In the genomic region with DNA sequence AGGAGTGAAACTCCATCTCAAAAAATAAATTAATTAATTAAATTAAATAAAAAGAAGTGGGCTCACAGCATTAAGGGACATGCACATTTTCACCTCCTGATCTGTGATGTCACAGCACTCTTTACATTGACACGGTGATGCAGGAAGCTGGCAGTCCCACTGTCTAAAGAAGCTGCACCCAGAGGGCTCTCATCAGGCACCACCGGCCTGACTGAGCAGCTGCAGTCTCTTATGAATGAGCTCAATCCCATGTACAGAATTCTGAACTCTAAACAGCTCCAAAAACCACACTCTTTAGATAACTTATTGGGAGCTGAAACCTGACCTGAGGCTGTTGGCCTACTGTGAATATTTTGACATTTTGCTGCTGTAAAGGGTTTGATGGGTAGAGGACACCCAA, we compare ENCODE assay signal across 19 cellular contexts. TPM values are rescaled to one million over a fixed set of nuclear protein-coding genes. Genes with fewer than 3 reads are reported as not detected.
A peak's percentile ranks its signal among the peaks of the same experiment; 100 is the strongest.
DNase-seq lines count a peak whose midpoint lies in the region; ATAC-seq, FAIRE-seq and TF ChIP-seq lines count a peak whose summit lies in the region.
"Had no signal": no experiment of that assay in that cellular context is flagged by ENCODE, and none has a peak within 500 bp of the region (broad histone marks: within the 10 kb centered on the region; RNA-seq: fewer than 3 reads in every experiment).

No MANE protein-coding gene starts in this region.

- no peaks in the 10 kb centered on the region for H3K36me3 Mint-ChIP-seq in MCF 10A (ENCODE audit: insufficient read depth, unreplicated experiment)
- H3K36me3 Mint-ChIP-seq: CD14-positive monocyte; CD8-positive, alpha-beta T cell had no signal

- H2AK5ac ChIP-seq in mesenchymal stem cell (ENCODE audit: low read length, severe bottlenecking): no peak overlapping the region

- no peak overlapping the region for H2BK120ac ChIP-seq in mesenchymal stem cell (ENCODE audit: low read depth, low read length)

- FAIRE-seq in GM19239 (lab: Jason Lieb, UNC): no peak
- FAIRE-seq: D721Med, GM12878, GM18507 had no signal

- CTCF ChIA-PET in mammary epithelial cell (lab: Charles Lee; ENCODE audit: low non-redundant PET): no interaction called here
- CTCF ChIA-PET in MCF 10A (lab: Yijun Ruan, JAX): no interaction called here

- H3K36me3 ChIP-seq in mammary epithelial cell (ENCODE audit: insufficient read depth, low read length) (no peaks in the 10 kb centered on the region), RWPE2 (ENCODE audit: low read depth) (no peaks in the 10 kb centered on the region), mesenchymal stem cell (ENCODE audit: control insufficient read depth in 1 of 2, insufficient read depth in 2 of 2, low read depth in 1 of 2, low read length in 2 of 2) (no peaks in the 10 kb centered on the region), brain microvascular endothelial cell (replicated peaks) (no peaks in the 10 kb centered on the region)

- no peaks in the 10 kb centered on the region for H3K79me2 ChIP-seq in mammary epithelial cell (ENCODE audit: insufficient read depth, low read length)

- H4K91ac ChIP-seq in mesenchymal stem cell (ENCODE audit: low read length): no peak overlapping the region

- H2BK15ac ChIP-seq in mesenchymal stem cell (ENCODE audit: low read depth, poor library complexity, severe bottlenecking): no peak overlapping the region

- H3K27ac ChIP-seq in mammary epithelial cell (ENCODE audit: insufficient read depth, low read depth, low read length) (no peak overlapping the region), RWPE2 (ENCODE audit: poor library complexity, severe bottlenecking) (peak overlapping the region; percentile 14), mesenchymal stem cell (ENCODE audit: low read length, poor library complexity, severe bottlenecking) (no peak overlapping the region), brain microvascular endothelial cell (no peak overlapping the region)

- H3K9ac ChIP-seq in mammary epithelial cell (ENCODE audit: insufficient read depth, low read length): no peak overlapping the region
- H3K9ac ChIP-seq in mesenchymal stem cell (ENCODE audit: low read length): no peak overlapping the region

- WGBS in mammary epithelial cell (ENCODE audit: low coverage, missing lambda C conversion rate): 96% methylated on average over 2 of the region's 2 CpGs
- WGBS in mesenchymal stem cell: 51% methylated on average over 2 of the region's 2 CpGs

- DNase-seq in mammary epithelial cell (no peak), MCF 10A (ENCODE audit: unreplicated experiment) (no peak), RWPE2 (ENCODE audit: low spot score) (no peak), mesenchymal stem cell (peak; percentile 12), brain microvascular endothelial cell (no peak), GM19239 (ENCODE audit: insufficient read length, low spot score) (no peak), A172 (ENCODE audit: low spot score) (no peak)
- DNase-seq: CD8-positive, alpha-beta T cell; COR-L47; H7 had no signal

- H3K4me3 Mint-ChIP-seq in MCF 10A (ENCODE audit: unreplicated experiment): no peak overlapping the region
- H3K4me3 Mint-ChIP-seq: CD14-positive monocyte; CD8-positive, alpha-beta T cell; GM23338 had no signal

- H3K9me3 Mint-ChIP-seq in MCF 10A (ENCODE audit: unreplicated experiment): no peaks in the 10 kb centered on the region
- H3K9me3 Mint-ChIP-seq: CD8-positive, alpha-beta T cell had no signal

- H3K18ac ChIP-seq in mesenchymal stem cell (ENCODE audit: low read depth in 1 of 2, low read length in 2 of 2): no peak overlapping the region

- H3K9me3 ChIP-seq in mammary epithelial cell (replicated peaks; ENCODE audit: insufficient read depth, low read length) (no peaks in the 10 kb centered on the region), RWPE2 (ENCODE audit: severe bottlenecking) (no peaks in the 10 kb centered on the region), mesenchymal stem cell (ENCODE audit: control insufficient read depth, low read length) (no peaks in the 10 kb centered on the region)

- H3K4me2 ChIP-seq in mammary epithelial cell (ENCODE audit: insufficient read depth, low read depth, low read length) (no peak overlapping the region), mesenchymal stem cell (ENCODE audit: low read length, poor library complexity, severe bottlenecking) (no peak overlapping the region)
- H3K4me2 ChIP-seq: GM23338 had no signal

- BruUV-seq in mammary epithelial cell (replicated peaks; lab: Mats Ljungman, UMichigan) (no TSS peak), MCF 10A (replicated peaks; lab: Mats Ljungman, UMichigan) (no TSS peak)

- POLR2A ChIA-PET in MCF 10A (lab: Yijun Ruan, JAX): interaction anchor here (0.7 kb wide), 1 partner anchor 315 kb away, joined by 3 read pairs; no protein-coding TSS in a partner anchor

- no peak overlapping the region for H3K14ac ChIP-seq in mesenchymal stem cell (ENCODE audit: low read length in 2 of 2)

- no peaks in the 10 kb centered on the region for H3K27me3 ChIP-seq in mammary epithelial cell (ENCODE audit: insufficient read depth, low read length)
- no peaks in the 10 kb centered on the region for H3K27me3 ChIP-seq in RWPE2 (ENCODE audit: insufficient read depth, poor library complexity, severe bottlenecking)
- no peaks in the 10 kb centered on the region for H3K27me3 ChIP-seq in mesenchymal stem cell (ENCODE audit: control insufficient read depth in 1 of 2, insufficient read depth in 1 of 2, low read length in 2 of 2)
- no peaks in the 10 kb centered on the region for H3K27me3 ChIP-seq in brain microvascular endothelial cell (replicated peaks)

- H3K4me1 ChIP-seq in mammary epithelial cell (ENCODE audit: insufficient read depth, low read length) (peaks cover 39% of the 10 kb centered on the region), RWPE2 (ENCODE audit: insufficient read depth, poor library complexity, severe bottlenecking) (peaks cover 27% of the 10 kb centered on the region), mesenchymal stem cell (ENCODE audit: control insufficient read depth, insufficient read depth, low read depth, low read length) (peaks cover 2% of the 10 kb centered on the region)

- no peak for ATAC-seq in RWPE2 (ENCODE audit: low read depth)
- ATAC-seq: CD8-positive, alpha-beta T cell; GM12878; GM23338 had no signal

- H3K79me1 ChIP-seq in mesenchymal stem cell (replicated peaks; ENCODE audit: low read length, poor library complexity, severe bottlenecking): no peaks in the 10 kb centered on the region

- in situ Hi-C loops in mammary epithelial cell (cut with MboI; ENCODE audit: low sequenced_read_pairs in 2 of 2): no loop called here
- in situ Hi-C loops in brain microvascular endothelial cell (cut with HindIII; ENCODE audit: low pct_ligation_motif_present, low sequenced_read_pairs): no loop called here

- H3K27ac Mint-ChIP-seq in MCF 10A (ENCODE audit: low read depth, unreplicated experiment): no peak overlapping the region
- H3K27ac Mint-ChIP-seq: CD14-positive monocyte; CD8-positive, alpha-beta T cell; GM23338 had no signal

- no peak overlapping the region for H3K4ac ChIP-seq in mesenchymal stem cell (ENCODE audit: low read depth in 1 of 2, low read length in 2 of 2)

- H2BK5ac ChIP-seq in mesenchymal stem cell (ENCODE audit: low read depth, low read length, poor library complexity, severe bottlenecking): no peak overlapping the region

- dilution Hi-C loops in mammary epithelial cell (cut with HindIII; ENCODE audit: low sequenced_read_pairs): no loop called here

- no peak overlapping the region for H4K8ac ChIP-seq in mesenchymal stem cell (ENCODE audit: low read length)

- intact Hi-C loops in mammary epithelial cell (cut with micrococcal nuclease) (no loop called here), MCF 10A (cut with micrococcal nuclease) (no loop called here)

- H4K20me1 ChIP-seq in mammary epithelial cell (ENCODE audit: insufficient read depth, low read length): no peaks in the 10 kb centered on the region

- H2AFZ ChIP-seq in mammary epithelial cell (ENCODE audit: low read depth, low read length) (peak overlapping the region; percentile 80), mesenchymal stem cell (ENCODE audit: low read depth, low read length) (no peak overlapping the region)

- H3K4me3 ChIP-seq in mammary epithelial cell (replicated peaks in 1 of 3; ENCODE audit: insufficient read depth in 1 of 3, low read depth in 2 of 3, low read length in 3 of 3) (no peak overlapping the region), RWPE2 (ENCODE audit: severe bottlenecking) (no peak overlapping the region), mesenchymal stem cell (ENCODE audit: insufficient read depth in 1 of 2, low read depth in 1 of 2, low read length in 2 of 2) (no peak overlapping the region), brain microvascular endothelial cell (ENCODE audit: low read depth, low read length) (no peak overlapping the region)
- H3K4me3 ChIP-seq: GM12878, GM23338 had no signal

- H2BK12ac ChIP-seq in mesenchymal stem cell (ENCODE audit: low read length in 2 of 2): no peak overlapping the region

- peaks cover 17% of the 10 kb centered on the region for H3K4me1 Mint-ChIP-seq in MCF 10A (ENCODE audit: insufficient read depth, unreplicated experiment)

- TF ChIP-seq CTCF in mammary epithelial cell (conservative IDR thresholded peaks at IDR 0.05 in 1 of 2, IDR thresholded peaks at IDR 0.05 in 1 of 2; ENCODE audit: extremely low read depth in 1 of 2, insufficient read depth in 1 of 2, low read depth in 1 of 2, low read length in 2 of 2): no peak
- TF ChIP-seq CTCF in MCF 10A (IDR thresholded peaks at IDR 0.05; ENCODE audit: unreplicated experiment): no peak
- TF ChIP-seq CTCF in RWPE2 (IDR thresholded peaks at IDR 0.05; ENCODE audit: poor library complexity, severe bottlenecking): no peak
- no peak for TF ChIP-seq CTCF in brain microvascular endothelial cell (IDR thresholded peaks at IDR 0.05; ENCODE audit: low read depth, low read length, missing control alignments)

- no peak overlapping the region for H3K23ac ChIP-seq in mesenchymal stem cell (ENCODE audit: low read length in 2 of 2)

- no peaks in the 10 kb centered on the region for H3K27me3 Mint-ChIP-seq in MCF 10A (ENCODE audit: insufficient read depth, unreplicated experiment)

RNA-seq across cellular contexts. Expression of a gene that starts 46.0 kb away (rescaled TPM):
- total RNA-seq in mammary epithelial cell: 10 to 100 TPM in 1 of 2 donors, under 1 TPM in 1; 0.07 to 18.3 TPM
- 0.37 TPM for polyA plus RNA-seq in mammary epithelial cell
- not detected for polyA minus RNA-seq in mammary epithelial cell
- not detected in 2 replicates for total RNA-seq in MCF 10A (2022)
- polyA plus RNA-seq in mesenchymal stem cell (2013, experiment 1 of 2): 0.01 TPM
- polyA plus RNA-seq in mesenchymal stem cell (2013, experiment 2 of 2): 0.01 TPM
- total RNA-seq in A172 (2014; rRNA removed; shearing (Covaris generic)): not detected in 2 replicates
- total RNA-seq: A673; CD8-positive, alpha-beta T cell; G401; HT1080 had no signal
- polyA plus RNA-seq: BJ had no signal
